Comparison of ENCODE assay signal across 34 cellular contexts in the genomic region with DNA sequence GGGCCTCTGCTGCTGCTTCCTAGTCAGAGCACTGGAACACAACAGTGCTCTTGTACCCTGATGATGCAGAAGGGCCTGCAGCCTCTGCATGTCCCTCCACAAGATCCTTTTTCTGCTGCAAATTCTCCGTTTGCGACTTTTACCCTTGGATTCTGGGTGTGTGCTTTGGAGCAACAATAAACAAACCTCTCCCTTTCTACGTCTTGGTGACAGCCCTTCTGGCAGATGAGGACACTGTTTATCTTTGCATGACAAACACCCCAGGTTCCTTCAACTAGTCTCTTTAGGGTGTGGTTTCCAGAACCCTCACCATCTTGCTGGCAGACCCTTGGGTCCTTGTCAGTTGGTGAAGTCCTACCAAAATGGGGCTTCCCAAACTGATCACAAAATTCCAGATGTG. TPM values are rescaled to one million over a fixed set of nuclear protein-coding genes. Genes with fewer than 3 reads are reported as not detected.
"Had no signal": no experiment of that assay in that cellular context is flagged by ENCODE, and none has a peak within 500 bp of the region (broad histone marks: within the 10 kb centered on the region; RNA-seq: fewer than 3 reads in every experiment).

No MANE protein-coding gene starts in this region.

- H3K36me3 ChIP-seq: adrenal gland, SJCRH30 had no signal

- H3K27ac ChIP-seq: adrenal gland, body of pancreas, SJCRH30, SK-N-MC had no signal

- H3K9me3 ChIP-seq: adrenal gland, body of pancreas, SJCRH30 had no signal

- H3K27me3 ChIP-seq: adrenal gland, body of pancreas had no signal

- H3K4me1 ChIP-seq: adrenal gland, SJCRH30 had no signal

- ATAC-seq: activated CD4-positive, alpha-beta T cell treated with anti-CD3 and anti-CD28 coated beads for 36 hours; activated CD4-positive, CD25-positive, alpha-beta regulatory T cell treated with anti-CD3 and anti-CD28 coated beads, Interleukin-2, amount 50 U/mL, for 24 hours; activated CD8-positive, alpha-beta T cell treated with anti-CD3 and anti-CD28 coated beads, Interleukin-2, amount 10 ng/mL, durations not matched to agents 7 days and 5 days; activated naive CD4-positive, alpha-beta T cell treated with anti-CD3 and anti-CD28 coated beads, Interleukin-2, amount 50 U/mL, for 72 hours; body of pancreas; Panc1; WTC11 had no signal

- H3K4me3 ChIP-seq: adrenal gland, body of pancreas, SJCRH30, SK-N-MC had no signal

- DNase-seq: activated CD4-positive, alpha-beta T cell treated with anti-CD3 and anti-CD28 coated beads for 36 hours; activated CD4-positive, alpha-beta T cell treated with anti-CD3 and anti-CD28 coated beads, Interleukin-2, amount 10 ng/mL, durations not matched to agents 7 days and 5 days; activated CD4-positive, alpha-beta T cell treated with anti-CD3 and anti-CD28 coated beads, Interleukin-2, amount 50 U/mL, for 48 hours; activated CD8-positive, alpha-beta T cell treated with anti-CD3 and anti-CD28 coated beads, Interleukin-2, amount 10 ng/mL, durations not matched to agents 7 days and 5 days; activated gamma-delta T cell treated with Interleukin-2 at 50 U/mL for 16 hours; activated naive CD4-positive, alpha-beta T cell treated with anti-CD3 and anti-CD28 coated beads for 36 hours; activated T-cell treated with anti-CD3 and anti-CD28 coated beads, Interleukin-2, amount 50 U/mL, for 24 hours; adrenal gland; body of pancreas; Kasumi-1; KG1; MM.1S; MV-4-11; NCI-H1092; NCI-H1436 treated with DMSO at 0.1 percent for 48 hours; NCI-H1694 treated with DMSO at 0.1 percent for 48 hours; NCI-H2029; NCI-H345; NCI-H524 treated with DMSO at 0.1 percent for 48 hours; SHP77; SJCRH30; T1000 had no signal

- FAIRE-seq: astrocyte, bronchial epithelial cell had no signal

RNA-seq across cellular contexts. Expression of gene CNGA3, which starts 46.8 kb away (rescaled TPM):
- total RNA-seq: activated CD4-positive, alpha-beta T cell treated with anti-CD3 and anti-CD28 coated beads for 36 hours; activated CD4-positive, alpha-beta T cell treated with anti-CD3 and anti-CD28 coated beads, Interleukin-2, amount 10 ng/mL, durations not matched to agents 7 days and 5 days; activated CD8-positive, alpha-beta T cell treated with anti-CD3 and anti-CD28 coated beads, Interleukin-2, amount 10 ng/mL, durations not matched to agents 7 days and 5 days; activated naive CD4-positive, alpha-beta T cell treated with anti-CD3 and anti-CD28 coated beads for 36 hours; activated naive CD4-positive, alpha-beta T cell treated with anti-CD3 and anti-CD28 coated beads, Interleukin-2, amount 50 U/mL, for 72 hours; activated T-helper 1 cell treated with anti-CD3 and anti-CD28 coated beads, Interleukin-12 subunit alpha, Interleukin-12 subunit beta, Interleukin-2, Interleukin-4 antibody, amounts not matched to agents 30 ng/mL and 10 ng/mL and 1 ng/mL, durations not matched to agents 14 hours and 24 hours and 36 hours; astrocyte; bronchial epithelial cell; NCI-H460; RPMI7951; T-helper 1 cell treated with Interleukin-12 subunit alpha and Interleukin-12 subunit beta and Interleukin-4 antibody, amounts not matched to agents 30 ng/mL and 1 ng/mL, for 36 hours; T-helper 2 cell treated with Interferon-gamma antibody and Interleukin-4, amounts not matched to agents 100 ng/mL and 5 ng/mL, for 36 hours; WTC11 had no signal
